ENCODE assay signal across 19 cellular contexts in genomic region chr4:38028556-38028955, GRCh38.
"Had no signal": no experiment of that assay in that cellular context is flagged by ENCODE, and none has a peak within 500 bp of the region (broad histone marks: within the 10 kb centered on the region; RNA-seq: fewer than 3 reads in every experiment).

No MANE protein-coding gene starts in this region.

- ATAC-seq: effector memory CD8-positive, alpha-beta T cell; gastrocnemius medialis; heart left ventricle had no signal

- DNase-seq: activated CD4-positive, alpha-beta T cell treated with anti-CD3 and anti-CD28 coated beads, Interleukin-2, amount 50 U/mL, for 1 hour; activated CD4-positive, CD25-positive, alpha-beta regulatory T cell treated with anti-CD3 and anti-CD28 coated beads, Interleukin-2, amount 50 U/mL, for 72 hours; activated CD8-positive, alpha-beta memory T cell treated with anti-CD3 and anti-CD28 coated beads, Interleukin-2, amount 50 U/mL, for 4 hours; activated effector memory CD4-positive, alpha-beta T cell treated with anti-CD3 and anti-CD28 coated beads, Interleukin-2, amount 50 U/mL, for 16 hours; activated naive CD4-positive, alpha-beta T cell treated with anti-CD3 and anti-CD28 coated beads, Interleukin-2, amount 50 U/mL, for 16 hours; activated T-cell treated with anti-CD3 and anti-CD28 coated beads, Interleukin-2, amount 50 U/mL, for 48 hours; effector memory CD8-positive, alpha-beta T cell; gastrocnemius medialis; heart left ventricle; kidney; left ventricle myocardium inferior; mammary epithelial cell; naive B cell; stimulated activated CD4-positive, alpha-beta T cell treated with anti-CD3 and anti-CD28 coated beads, Interleukin-12 subunit alpha, Interleukin-12 subunit beta, amount 100 ng/mL, for 4 hours; stimulated activated CD4-positive, alpha-beta T cell treated with anti-CD3 and anti-CD28 coated beads, Interleukin-1b, Interleukin-23, amount 100 ng/mL, for 48 hours; stimulated activated naive CD4-positive, alpha-beta T cell treated with Interleukin-2 at 50 U/mL for 16 hours had no signal

- H3K4me3 ChIP-seq: cardiac muscle cell, gastrocnemius medialis, heart left ventricle, left ventricle myocardium inferior, tibial nerve, vagina had no signal
